In the genomic region with DNA sequence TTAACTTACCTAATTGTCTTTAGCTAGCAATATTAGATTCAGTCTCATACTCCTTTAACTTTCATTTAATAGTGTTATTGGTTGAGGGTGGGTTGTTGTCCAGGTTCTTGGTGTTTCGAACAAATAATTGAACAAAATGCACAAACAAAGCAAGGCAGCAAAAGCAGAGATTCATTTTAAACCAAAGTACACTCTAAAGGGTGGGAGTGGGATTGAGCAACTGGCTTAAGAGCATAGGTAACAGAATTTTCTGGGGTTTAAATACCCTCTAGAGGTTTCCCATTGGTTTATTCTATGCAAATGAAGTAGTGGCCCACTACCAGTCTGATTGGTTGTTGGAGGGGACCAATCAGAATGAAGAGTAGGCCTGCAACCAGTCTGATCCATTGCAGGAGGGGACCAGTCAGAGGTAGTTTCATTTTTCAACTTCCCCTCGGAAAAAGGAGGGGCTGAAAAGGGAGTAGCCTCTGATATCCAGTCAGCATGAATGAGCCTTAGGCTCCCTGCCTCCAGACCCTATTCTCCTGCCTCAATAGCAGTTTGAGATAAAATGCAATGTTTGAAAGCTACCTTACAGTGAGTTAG, we compare ENCODE assay signal across 25 cellular contexts. TPM values are rescaled to one million over a fixed set of nuclear protein-coding genes. Genes with fewer than 3 reads are reported as not detected.
DNase-seq lines count a peak whose midpoint lies in the region; TF ChIP-seq lines count a peak whose summit lies in the region.
"Had no signal": no experiment of that assay in that cellular context is flagged by ENCODE, and none has a peak within 500 bp of the region (broad histone marks: within the 10 kb centered on the region; RNA-seq: fewer than 3 reads in every experiment).

No MANE protein-coding gene starts in this region.

- no peaks in the 10 kb centered on the region for H3K36me3 ChIP-seq in ACC112 (ENCODE audit: insufficient read depth, low read length)
- no peaks in the 10 kb centered on the region for H3K36me3 ChIP-seq in ascending aorta
- no peaks in the 10 kb centered on the region for H3K36me3 ChIP-seq in CD8-positive, alpha-beta memory T cell (ENCODE audit: insufficient read depth, low read length)
- H3K36me3 ChIP-seq: gastroesophageal sphincter, transverse colon had no signal

- no peaks in the 10 kb centered on the region for H3K4me1 Mint-ChIP-seq in CD8-positive, alpha-beta memory T cell
- H3K4me1 Mint-ChIP-seq: activated naive CD8-positive, alpha-beta T cell treated with anti-CD3 and anti-CD28 coated beads, Interleukin-2, amount 10 ng/mL, durations not matched to agents 7 days and 5 days had no signal

- H3K9me3 ChIP-seq in ascending aorta = no peaks in the 10 kb centered on the region
- no peaks in the 10 kb centered on the region for H3K9me3 ChIP-seq in CD8-positive, alpha-beta memory T cell (ENCODE audit: low read length)
- H3K9me3 ChIP-seq: gastroesophageal sphincter, transverse colon had no signal

- CTCF ChIA-PET in CD8-positive, alpha-beta memory T cell (lab: Charles Lee) = no interaction called here

- no peak for TF ChIP-seq CTCF in ascending aorta (IDR thresholded peaks at IDR 0.05)

- no peak overlapping the region for H3K4me3 Mint-ChIP-seq in CD8-positive, alpha-beta memory T cell
- H3K4me3 Mint-ChIP-seq: activated naive CD8-positive, alpha-beta T cell treated with anti-CD3 and anti-CD28 coated beads, Interleukin-2, amount 10 ng/mL, durations not matched to agents 7 days and 5 days; nephron had no signal

- DNase-seq in Caki2 (ENCODE audit: low read depth) (peak; percentile 54), NCI-H226 (peak; percentile 20), ascending aorta (ENCODE audit: low spot score in 2 of 2) (no peak), posterior vena cava (ENCODE audit: low spot score) (no peak), 8988T (no peak)
- no peak for DNase-seq in CD8-positive, alpha-beta memory T cell
- DNase-seq: activated CD4-positive, alpha-beta T cell treated with anti-CD3 and anti-CD28 coated beads for 4 hours; activated gamma-delta T cell; activated naive CD8-positive, alpha-beta T cell treated with anti-CD3 and anti-CD28 coated beads, Interleukin-2, amount 10 ng/mL, durations not matched to agents 7 days and 5 days; activated T-cell treated with anti-CD3 and anti-CD28 coated beads, Interleukin-2, amount 50 U/mL, for 1 hour; aorta; GOT3; left cardiac atrium; NCI-H146; NCI-H510A; NK-92 treated with Interleukin-12 subunit alpha and Interleukin-12 subunit beta, amount 100 ng/mL, for 24 hours; PC-3; stimulated activated CD4-positive, alpha-beta T cell treated with anti-CD3 and anti-CD28 coated beads, Interleukin-4, amount 100 ng/mL, for 4 hours; T-helper 2 cell; transverse colon had no signal

- H2AFZ ChIP-seq in ACC112 (ENCODE audit: low read length, unreplicated experiment) = no peak overlapping the region
- H2AFZ ChIP-seq: hepatocyte had no signal

- H3K27me3 ChIP-seq in ACC112 (ENCODE audit: insufficient read depth, low read length) (no peaks in the 10 kb centered on the region), ascending aorta (no peaks in the 10 kb centered on the region)
- no peaks in the 10 kb centered on the region for H3K27me3 ChIP-seq in CD8-positive, alpha-beta memory T cell (ENCODE audit: insufficient read depth, low read length, poor library complexity, severe bottlenecking)
- H3K27me3 ChIP-seq: gastroesophageal sphincter, hepatocyte, transverse colon had no signal

- in situ Hi-C loops in Caki2 (cut with HindIII; ENCODE audit: low pct_unique_long_range_greater_than_20kb, low sequenced_read_pairs) = no loop called here

- H3K27ac ChIP-seq in ACC112 (ENCODE audit: low read depth, low read length) = peak overlapping the region; percentile 6; the same call in 1 of the 2 replicates
- peak overlapping the region; percentile 23 to 30 for H3K27ac ChIP-seq in ascending aorta
- H3K27ac ChIP-seq in CD8-positive, alpha-beta memory T cell (ENCODE audit: low read depth, low read length) = no peak overlapping the region
- H3K27ac ChIP-seq: hepatocyte, transverse colon had no signal

- H3K36me3 Mint-ChIP-seq in CD8-positive, alpha-beta memory T cell = no peaks in the 10 kb centered on the region
- H3K36me3 Mint-ChIP-seq: activated naive CD8-positive, alpha-beta T cell treated with anti-CD3 and anti-CD28 coated beads, Interleukin-2, amount 10 ng/mL, durations not matched to agents 7 days and 5 days had no signal

- POLR2A ChIA-PET in CD8-positive, alpha-beta memory T cell (lab: Charles Lee) = no interaction called here

- H3K4me3 ChIP-seq in ACC112 (ENCODE audit: low read depth, low read length) (no peak overlapping the region), ascending aorta (no peak overlapping the region)
- no peak overlapping the region for H3K4me3 ChIP-seq in CD8-positive, alpha-beta memory T cell (ENCODE audit: low read length)
- H3K4me3 ChIP-seq: gastroesophageal sphincter, GM12878, hepatocyte, transverse colon had no signal

- H3K9me3 Mint-ChIP-seq in CD8-positive, alpha-beta memory T cell = no peaks in the 10 kb centered on the region
- H3K9me3 Mint-ChIP-seq: nephron had no signal

- H3K4me1 ChIP-seq in ACC112 (ENCODE audit: control insufficient read depth, insufficient read depth, low read length, unreplicated experiment) (peaks cover 22% of the 10 kb centered on the region), ascending aorta (peaks cover 0 to 5% of the 10 kb centered on the region in 2 donors)
- no peaks in the 10 kb centered on the region for H3K4me1 ChIP-seq in CD8-positive, alpha-beta memory T cell (ENCODE audit: insufficient read depth, low read length)

- no peaks in the 10 kb centered on the region for H3K79me2 ChIP-seq in ACC112 (ENCODE audit: control insufficient read depth, insufficient read depth, low read length, unreplicated experiment)
- H3K79me2 ChIP-seq: hepatocyte had no signal

- H3K27ac Mint-ChIP-seq in CD8-positive, alpha-beta memory T cell = no peak overlapping the region
- H3K27ac Mint-ChIP-seq: activated naive CD8-positive, alpha-beta T cell treated with anti-CD3 and anti-CD28 coated beads, Interleukin-2, amount 10 ng/mL, durations not matched to agents 7 days and 5 days; nephron had no signal

- no peaks in the 10 kb centered on the region for H3K27me3 Mint-ChIP-seq in CD8-positive, alpha-beta memory T cell
- H3K27me3 Mint-ChIP-seq: activated naive CD8-positive, alpha-beta T cell treated with anti-CD3 and anti-CD28 coated beads, Interleukin-2, amount 10 ng/mL, durations not matched to agents 7 days and 5 days had no signal

- intact Hi-C loops in ascending aorta (cut with DNase I) = no loop called here
- intact Hi-C loops in posterior vena cava (cut with DNase I) = loop anchor here in 1 of 2 donors (1.0 kb wide), 1 partner anchor 49 kb away; no protein-coding TSS in a partner anchor

RNA-seq across cellular contexts. Expression of gene RAB23, which starts 26.3 kb away (rescaled TPM):
- total RNA-seq in Caki2 (2014; rRNA removed; shearing (Covaris generic); ENCODE audit: low replicate concordance) = 17.0 and 25.2 TPM in 2 replicates
- 19.9 TPM for total RNA-seq in ascending aorta
- 10 to 100 TPM; 46.6 to 73.9 TPM for total RNA-seq in posterior vena cava
- total RNA-seq in CD8-positive, alpha-beta memory T cell = 1 to 10 TPM; 4.3 to 4.7 TPM
- 1.0 TPM for polyA plus RNA-seq in CD8-positive, alpha-beta memory T cell

Comparison
In these comparisons a context has a peak if more than half of its experiments do, and no peak if none do; other contexts are left out.
1. DNase-seq: peak in Caki2 (single experiment) and NCI-H226 (single experiment); none in ascending aorta (0 of 2), posterior vena cava (single experiment), 8988T (single experiment) and CD8-positive, alpha-beta memory T cell (0 of 5).